8 cellular contexts compared by ENCODE assay signal in genomic region chr7:101857358-101857794, GRCh38. TPM values are rescaled to one million over a fixed set of nuclear protein-coding genes. Genes with fewer than 3 reads are reported as not detected.
DNase-seq lines count a peak whose midpoint lies in the region; ATAC-seq and TF ChIP-seq lines count a peak whose summit lies in the region.

No MANE protein-coding gene starts in this region.

- dilution Hi-C loops in IMR-90 (cut with HindIII; ENCODE audit: low sequenced_read_pairs, unreplicated experiment): no loop called here

- no peak overlapping the region for H3K4me3 Mint-ChIP-seq in progenitor cell of endocrine pancreas (ENCODE audit: low read depth)

- in situ Hi-C loops in IMR-90 (cut with MboI; ENCODE audit: low sequenced_read_pairs): no loop called here

- 80% methylated on average over 1 of the region's 11 CpGs; no CpG with 5 or more reads in 1 of the 2 experiments for WGBS in IMR-90 (ENCODE audit: extremely low coverage in 2 of 2, insufficient read length in 1 of 2), 2 experiments
- 55% methylated on average over 11 of the region's 11 CpGs for WGBS in esophagus muscularis mucosa
- WGBS in upper lobe of left lung, 2 donors: 52 to 66% methylated on average over 11 of the region's 11 CpGs

- peaks cover 36 to 90% of the 10 kb centered on the region in 2 experiments for H3K79me1 ChIP-seq in IMR-90 (ENCODE audit: low read depth in 1 of 2, low read length in 2 of 2)

- H3K18ac ChIP-seq in IMR-90 (ENCODE audit: low read depth, low read length): no peak overlapping the region

- H3K9me3 ChIP-seq in IMR-90 (ENCODE audit: control insufficient read depth, insufficient read depth, low read length): no peaks in the 10 kb centered on the region
- H3K9me3 ChIP-seq in esophagus muscularis mucosa: no peaks in the 10 kb centered on the region
- H3K9me3 ChIP-seq in upper lobe of left lung: no peaks in the 10 kb centered on the region

- H3K27ac ChIP-seq in ACC112 (ENCODE audit: low read depth, low read length) (peak overlapping the region; percentile 94), IMR-90 (ENCODE audit: insufficient read depth, low read length) (no peak overlapping the region), esophagus muscularis mucosa (replicated peaks in 1 of 4) (peak overlapping the region; percentile 80 to 87 (median 84)), upper lobe of left lung (peak overlapping the region; percentile 90 to 93 (median 90))

- no peaks in the 10 kb centered on the region for H3K9me3 Mint-ChIP-seq in progenitor cell of endocrine pancreas (ENCODE audit: low read depth)

- no peak overlapping the region for H3K4me2 ChIP-seq in IMR-90 (ENCODE audit: low read depth, low read length)

- CTCF ChIA-PET in IMR-90 (lab: Yijun Ruan, JAX): interaction anchor here (1.0 kb wide), 1 partner anchor 16 kb away, joined by 4 read pairs; no protein-coding TSS in a partner anchor

- peaks cover 56% of the 10 kb centered on the region for H3K79me2 ChIP-seq in ACC112 (ENCODE audit: control insufficient read depth, insufficient read depth, low read length, unreplicated experiment)

- H3K27me3 Mint-ChIP-seq in progenitor cell of endocrine pancreas: no peaks in the 10 kb centered on the region

- H3K9me1 ChIP-seq in IMR-90 (ENCODE audit: insufficient read depth, low read length): peaks cover 10% of the 10 kb centered on the region; the same call in 1 of the 2 replicates

- no peak for TF ChIP-seq RAD21 in IMR-90 (IDR thresholded peaks at IDR 0.05; ENCODE audit: low read length)

- no peak for TF ChIP-seq POLR2A in IMR-90 (IDR thresholded peaks at IDR 0.05; ENCODE audit: low read depth, low read length)
- no peak for TF ChIP-seq POLR2A in esophagus muscularis mucosa (IDR thresholded peaks at IDR 0.05; ENCODE audit: low read depth)
- TF ChIP-seq POLR2A in upper lobe of left lung (IDR thresholded peaks at IDR 0.05): no peak

- H3K14ac ChIP-seq in IMR-90 (replicated peaks; ENCODE audit: low read depth, low read length): 0 out of 2 replicates have a peak overlapping the region, but pooled peaks have one; percentile 25

- H3K27me3 ChIP-seq in ACC112 (ENCODE audit: insufficient read depth, low read length): no peaks in the 10 kb centered on the region
- H3K27me3 ChIP-seq in IMR-90 (ENCODE audit: control insufficient read depth, insufficient read depth, low read length): no peaks in the 10 kb centered on the region
- H3K27me3 ChIP-seq in esophagus muscularis mucosa: no peaks in the 10 kb centered on the region
- H3K27me3 ChIP-seq in upper lobe of left lung: no peaks in the 10 kb centered on the region

- H2BK15ac ChIP-seq in IMR-90 (ENCODE audit: low read depth, low read length): no peak overlapping the region

- no peak overlapping the region for H2BK120ac ChIP-seq in IMR-90 (ENCODE audit: low read depth, low read length)

- no peak overlapping the region for H3K27ac Mint-ChIP-seq in progenitor cell of endocrine pancreas

- TF ChIP-seq EP300 in esophagus muscularis mucosa (IDR thresholded peaks at IDR 0.05): no peak
- TF ChIP-seq EP300 in upper lobe of left lung (IDR thresholded peaks at IDR 0.05): no peak

- H4K5ac ChIP-seq in IMR-90 (ENCODE audit: low read depth, low read length): no peak overlapping the region

- H3K36me3 ChIP-seq in ACC112 (ENCODE audit: insufficient read depth, low read length) (no peaks in the 10 kb centered on the region), IMR-90 (ENCODE audit: control insufficient read depth, insufficient read depth, low read length) (no peaks in the 10 kb centered on the region), esophagus muscularis mucosa (no peaks in the 10 kb centered on the region), upper lobe of left lung (no peaks in the 10 kb centered on the region)

- H2BK20ac ChIP-seq in IMR-90 (ENCODE audit: low read depth, low read length): no peak overlapping the region

- no peak overlapping the region for H4K91ac ChIP-seq in IMR-90 (ENCODE audit: insufficient read depth, low read depth, low read length)

- H2AK5ac ChIP-seq in IMR-90 (ENCODE audit: low read depth, low read length): no peak overlapping the region

- intact Hi-C loops in IMR-90 (cut with micrococcal nuclease) (no loop called here), esophagus muscularis mucosa (cut with DNase I) (loop anchor here (5.0 to 10.0 kb wide), 2 partner anchors 40 to 267 kb away; partner anchors contain the start of gene CUX1)

- H3K23ac ChIP-seq in IMR-90 (ENCODE audit: low read depth, low read length): 0 out of 2 replicates have a peak overlapping the region, but pooled peaks have one; percentile 52

- no peak overlapping the region for H2BK5ac ChIP-seq in IMR-90 (ENCODE audit: low read depth, low read length, poor library complexity, severe bottlenecking)

- H3K4me1 ChIP-seq in ACC112 (ENCODE audit: control insufficient read depth, insufficient read depth, low read length, unreplicated experiment) (peaks cover 23% of the 10 kb centered on the region), IMR-90 (ENCODE audit: control insufficient read depth, insufficient read depth, low read length) (peaks cover 12% of the 10 kb centered on the region), esophagus muscularis mucosa (peaks cover 55 to 81% (median 72%) of the 10 kb centered on the region in 4 donors), upper lobe of left lung (peaks cover 40 to 59% (median 47%) of the 10 kb centered on the region in 4 donors)

- H4K20me1 ChIP-seq in IMR-90 (ENCODE audit: insufficient read depth, low read length): peaks cover 72% of the 10 kb centered on the region

- H2AK9ac ChIP-seq in IMR-90 (replicated peaks; ENCODE audit: low read depth, low read length, poor library complexity): no peak overlapping the region

- H3K4ac ChIP-seq in IMR-90 (ENCODE audit: low read depth, low read length): 0 out of 2 replicates have a peak overlapping the region, but pooled peaks have one; percentile 23

- no peak overlapping the region for H4K8ac ChIP-seq in IMR-90 (ENCODE audit: low read depth in 2 of 2, low read length in 2 of 2)

- H3K9ac ChIP-seq in IMR-90 (ENCODE audit: low read depth, low read length): no peak overlapping the region

- H3K36me3 Mint-ChIP-seq in progenitor cell of endocrine pancreas (ENCODE audit: insufficient read depth): peaks cover 2% of the 10 kb centered on the region

- DNase-seq in IMR-90 (no peak), esophagus muscularis mucosa (ENCODE audit: extremely low spot score) (no peak), upper lobe of left lung (no peak), progenitor cell of endocrine pancreas (ENCODE audit: low spot score, unreplicated experiment) (no peak), iPS-NIHi7 (ENCODE audit: extremely low spot score) (no peak), NOMO-1 treated with DMSO at 0.1 percent for 48 hours (lab: John Stamatoyannopoulos, UW; ENCODE audit: unreplicated experiment) (no peak)

- POLR2A ChIA-PET in IMR-90 (lab: Charles Lee; ENCODE audit: unreplicated experiment): no interaction called here

- H2AFZ ChIP-seq in ACC112 (ENCODE audit: low read length, unreplicated experiment) (no peak overlapping the region), IMR-90 (replicated peaks; ENCODE audit: low read length, poor library complexity) (no peak overlapping the region)

- no TSS peak for BruUV-seq in IMR-90 (replicated peaks; lab: Mats Ljungman, UMichigan)

- H3K4me3 ChIP-seq in ACC112 (ENCODE audit: low read depth, low read length): peak overlapping the region; percentile 72; the same call in 1 of the 2 replicates
- H3K4me3 ChIP-seq in IMR-90 (ENCODE audit: insufficient read depth, low read depth, low read length): no peak overlapping the region
- peak overlapping the region; percentile 40 to 48 (median 44) for H3K4me3 ChIP-seq in esophagus muscularis mucosa
- peak overlapping the region in 3 of 4 donors; percentile 31 to 48 (median 47) for H3K4me3 ChIP-seq in upper lobe of left lung

- H3K4me1 Mint-ChIP-seq in progenitor cell of endocrine pancreas (ENCODE audit: low read depth): peaks cover 42% of the 10 kb centered on the region

- TF ChIP-seq CTCF in IMR-90 (conservative IDR thresholded peaks at IDR 0.05; ENCODE audit: low read depth, low read length): no peak
- TF ChIP-seq CTCF in esophagus muscularis mucosa (IDR thresholded peaks at IDR 0.05): no peak
- TF ChIP-seq CTCF in upper lobe of left lung (IDR thresholded peaks at IDR 0.05): no peak
- no peak for TF ChIP-seq CTCF in progenitor cell of endocrine pancreas (IDR thresholded peaks at IDR 0.05; ENCODE audit: unreplicated experiment)

- peak; percentile 11 for ATAC-seq in GM19035 (IDR thresholded peaks at IDR 0.05; ENCODE audit: unreplicated experiment)
- ATAC-seq in IMR-90 (ENCODE audit: low read depth): no peak
- ATAC-seq in upper lobe of left lung (ENCODE audit: low FRiP score in 2 of 2): no peak

- no peak overlapping the region for H3K56ac ChIP-seq in IMR-90 (ENCODE audit: extremely low read depth, insufficient read depth, low read length)

TF ChIP-seq in IMR-90, 13 proteins besides CTCF, POLR2A, EP300 and RAD21 (continues in another document):
- TF ChIP-seq RCOR1 (IDR thresholded peaks at IDR 0.05; ENCODE audit: insufficient replicate concordance, low read length): no peak
- TF ChIP-seq NFE2L2 (IDR thresholded peaks at IDR 0.05; ENCODE audit: low read depth, low read length): no peak
- TF ChIP-seq FOS (IDR thresholded peaks at IDR 0.05; ENCODE audit: low read depth, low read length): no peak
- no peak for TF ChIP-seq SMC3 (IDR thresholded peaks at IDR 0.05; ENCODE audit: low read depth, low read length)
- TF ChIP-seq BHLHE40 (IDR thresholded peaks at IDR 0.05; ENCODE audit: low read depth, low read length): no peak
- no peak for TF ChIP-seq MAZ (IDR thresholded peaks at IDR 0.05; ENCODE audit: borderline replicate concordance, low read depth, low read length)
- no peak for TF ChIP-seq RFX5 (IDR thresholded peaks at IDR 0.05; ENCODE audit: low read depth, low read length)
- no peak for TF ChIP-seq ELK1 (IDR thresholded peaks at IDR 0.05; ENCODE audit: borderline replicate concordance, low read depth, low read length)

RNA-seq across cellular contexts. Expression of gene CUX1, which starts 40.0 kb away (rescaled TPM):
- 19.7 TPM in 2 replicates for total RNA-seq in IMR-90 (2012; rRNA removed)
- 45.2 and 46.4 TPM in 2 replicates for polyA plus RNA-seq in IMR-90 (2012; rRNA removed)
- 45.4 and 65.3 TPM in 2 replicates for polyA plus RNA-seq in IMR-90 (2012; cell fraction: cytosol; rRNA removed)
- 19.7 and 27.9 TPM in 2 replicates for polyA plus RNA-seq in IMR-90 (2012; cell fraction: nucleus; rRNA removed; ENCODE audit: low replicate concordance)
- 100 to 1,000 TPM in 2 of 4 donors, 10 to 100 TPM in 2; 61.5 to 136 (median 92.3) TPM for total RNA-seq in esophagus muscularis mucosa
- 100 to 1,000 TPM; 106 to 188 (median 115) TPM for total RNA-seq in upper lobe of left lung
- total RNA-seq in progenitor cell of endocrine pancreas: 98.4 and 103 TPM in 2 replicates
